ENCODE assay signal across 14 cellular contexts in genomic region chr7:45456747-45457146, GRCh38.
"Had no signal": no experiment of that assay in that cellular context is flagged by ENCODE, and none has a peak within 500 bp of the region (broad histone marks: within the 10 kb centered on the region; RNA-seq: fewer than 3 reads in every experiment).

No MANE protein-coding gene starts in this region.

- H3K36me3 ChIP-seq: neutrophil, tibial nerve had no signal

- H3K9me3 ChIP-seq: neutrophil had no signal

- H3K4me3 ChIP-seq: tibial nerve had no signal

- H3K4me1 ChIP-seq: tibial nerve had no signal

- H3K27me3 ChIP-seq: neutrophil, tibial nerve had no signal

- DNase-seq: activated CD4-positive, alpha-beta T cell treated with anti-CD3 and anti-CD28 coated beads, Interleukin-2, amount 50 U/mL, for 48 hours; activated CD4-positive, CD25-positive, alpha-beta regulatory T cell treated with anti-CD3 and anti-CD28 coated beads, Interleukin-2, amount 50 U/mL, for 72 hours; activated CD8-positive, alpha-beta memory T cell treated with anti-CD3 and anti-CD28 coated beads, Interleukin-2, amount 10 ng/mL, durations not matched to agents 7 days and 5 days; activated effector memory CD4-positive, alpha-beta T cell treated with Interleukin-2 at 50 U/mL for 16 hours; activated T-cell treated with anti-CD3 and anti-CD28 coated beads, Interleukin-2, amount 50 U/mL, for 24 hours; dermis blood vessel endothelial cell; endodermal cell; foreskin keratinocyte; immature natural killer cell; mammary epithelial cell; naive thymus-derived CD8-positive, alpha-beta T cell; right cardiac atrium had no signal

- H3K27ac ChIP-seq: foreskin keratinocyte, neutrophil, tibial nerve had no signal
